In genomic region chr15:38944551-38944950, GRCh38 we compare ENCODE assay signal across 17 cellular contexts.
DNase-seq lines count a peak whose midpoint lies in the region; ATAC-seq, FAIRE-seq and TF ChIP-seq lines count a peak whose summit lies in the region.
"Had no signal": no experiment of that assay in that cellular context is flagged by ENCODE, and none has a peak within 500 bp of the region (broad histone marks: within the 10 kb centered on the region; RNA-seq: fewer than 3 reads in every experiment).

No MANE protein-coding gene starts in this region.

- in situ Hi-C loops in Panc1 (cut with HindIII; ENCODE audit: low pct_unique_long_range_greater_than_20kb, low sequenced_read_pairs): no loop called here

- H3K4me1 ChIP-seq in A549 (peaks cover 8% of the 10 kb centered on the region; the same call in 2 of the 3 replicates), Panc1 (ENCODE audit: control insufficient read depth, insufficient read depth, low read length) (peaks cover 8% of the 10 kb centered on the region; the same call in 1 of the 2 replicates), kidney (ENCODE audit: control insufficient read depth in 1 of 2, insufficient read depth in 1 of 2, low read depth in 1 of 2, low read length in 2 of 2) (peaks cover 13 to 16% of the 10 kb centered on the region in 2 donors), mesenchymal stem cell (ENCODE audit: control insufficient read depth, insufficient read depth, low read depth, low read length) (peaks cover 13% of the 10 kb centered on the region)
- H3K4me1 ChIP-seq: BLaER1 had no signal

- TF ChIP-seq POLR2A in A549 (IDR thresholded peaks at IDR 0.05; ENCODE audit: low read length): no peak

- H3K9ac ChIP-seq in kidney (ENCODE audit: low read length in 2 of 2) (no peak overlapping the region), mesenchymal stem cell (ENCODE audit: low read length) (no peak overlapping the region)
- H3K9ac ChIP-seq: BLaER1 had no signal

- POLR2A ChIA-PET in A549 (lab: Yijun Ruan, JAX): no interaction called here
- POLR2A ChIA-PET in Panc1 (lab: Charles Lee): no interaction called here

- TF ChIP-seq CTCF in A549 (IDR thresholded peaks at IDR 0.05) (no peak), Panc1 (IDR thresholded peaks at IDR 0.05) (no peak), kidney (IDR thresholded peaks at IDR 0.05; ENCODE audit: borderline replicate concordance, extremely low read depth, insufficient read depth) (no peak)

- H3K9me3 ChIP-seq in A549 (no peaks in the 10 kb centered on the region), Panc1 (ENCODE audit: control insufficient read depth, insufficient read depth, low read depth, low read length) (no peaks in the 10 kb centered on the region), kidney (ENCODE audit: control insufficient read depth in 1 of 2, low read length in 2 of 2) (no peaks in the 10 kb centered on the region), mesenchymal stem cell (ENCODE audit: control insufficient read depth, low read length) (no peaks in the 10 kb centered on the region)
- H3K9me3 ChIP-seq: BLaER1, Caco-2 had no signal

- intact Hi-C loops in Panc1 (cut with micrococcal nuclease; ENCODE audit: unreplicated experiment): no loop called here
- intact Hi-C loops in kidney (cut with DNase I): no loop called here

- TF ChIP-seq RAD21 in A549 (conservative IDR thresholded peaks at IDR 0.05 in 1 of 2, IDR thresholded peaks at IDR 0.05 in 1 of 2): no peak

- no peak overlapping the region for H4K91ac ChIP-seq in mesenchymal stem cell (ENCODE audit: low read length)

- BruUV-seq in Panc1 (replicated peaks; lab: Mats Ljungman, UMichigan): no TSS peak

- H3K4ac ChIP-seq in mesenchymal stem cell (ENCODE audit: low read depth in 1 of 2, low read length in 2 of 2): no peak overlapping the region

- FAIRE-seq in A549 (lab: Jason Lieb, UNC): no peak
- FAIRE-seq in kidney (lab: Jason Lieb, UNC): peak; percentile 76
- FAIRE-seq: H1, HepG2, HTR-8/SVneo had no signal

- no peak overlapping the region for H2AFZ ChIP-seq in mesenchymal stem cell (ENCODE audit: low read depth, low read length)

- no peak overlapping the region for H2BK12ac ChIP-seq in mesenchymal stem cell (ENCODE audit: low read length in 2 of 2)

- H4K8ac ChIP-seq in mesenchymal stem cell (ENCODE audit: low read length): no peak overlapping the region

- H3K36me3 ChIP-seq in Panc1 (ENCODE audit: control insufficient read depth, insufficient read depth, low read length) (no peaks in the 10 kb centered on the region), kidney (ENCODE audit: control insufficient read depth in 1 of 2, insufficient read depth in 2 of 2, low read length in 2 of 2) (no peaks in the 10 kb centered on the region), mesenchymal stem cell (ENCODE audit: control insufficient read depth in 1 of 2, insufficient read depth in 2 of 2, low read depth in 1 of 2, low read length in 2 of 2) (no peaks in the 10 kb centered on the region)
- H3K36me3 ChIP-seq: BLaER1 had no signal

- H2BK120ac ChIP-seq in mesenchymal stem cell (ENCODE audit: low read depth, low read length): no peak overlapping the region

- no peak overlapping the region for H3K18ac ChIP-seq in mesenchymal stem cell (ENCODE audit: low read depth in 1 of 2, low read length in 2 of 2)

- no peak overlapping the region for H2AK5ac ChIP-seq in mesenchymal stem cell (ENCODE audit: low read length, severe bottlenecking)

- DNase-seq in A549 (ENCODE audit: low read depth in 1 of 2, low spot score in 1 of 2) (no peak), Panc1 (ENCODE audit: low read depth, low spot score) (no peak), kidney (no peak), mesenchymal stem cell (no peak), NCI-H1417 (lab: John Stamatoyannopoulos, UW) (no peak), DMS53 (lab: John Stamatoyannopoulos, UW) (no peak), cerebellar cortex (ENCODE audit: low spot score) (no peak)
- DNase-seq: AML-193; Caco-2; CD8-positive, alpha-beta memory T cell had no signal

- no peaks in the 10 kb centered on the region for H3K27me3 ChIP-seq in Panc1 (ENCODE audit: control insufficient read depth, insufficient read depth, low read length)
- H3K27me3 ChIP-seq in mesenchymal stem cell (ENCODE audit: control insufficient read depth in 1 of 2, insufficient read depth in 1 of 2, low read length in 2 of 2): peaks cover 0 to 7% of the 10 kb centered on the region in 2 experiments
- H3K27me3 ChIP-seq: BLaER1 had no signal

- H3K27ac ChIP-seq in A549: no peak overlapping the region
- H3K27ac ChIP-seq in Panc1 (ENCODE audit: low read length): peak overlapping the region; percentile 10; the same call in 1 of the 2 replicates
- peak overlapping the region; percentile 41 to 55 for H3K27ac ChIP-seq in kidney (ENCODE audit: low read depth in 2 of 2, low read length in 2 of 2)
- H3K27ac ChIP-seq in mesenchymal stem cell (ENCODE audit: low read length, poor library complexity, severe bottlenecking): peak overlapping the region; percentile 70
- H3K27ac ChIP-seq: 22Rv1, BLaER1 had no signal

- H3K4me3 ChIP-seq in A549: no peak overlapping the region
- no peak overlapping the region for H3K4me3 ChIP-seq in Panc1 (ENCODE audit: low read depth in 2 of 2, low read length in 2 of 2)
- no peak overlapping the region for H3K4me3 ChIP-seq in kidney (ENCODE audit: low read length in 2 of 2)
- H3K4me3 ChIP-seq in mesenchymal stem cell (ENCODE audit: insufficient read depth in 1 of 2, low read depth in 1 of 2, low read length in 2 of 2): no peak overlapping the region
- H3K4me3 ChIP-seq: BLaER1 had no signal

- no peaks in the 10 kb centered on the region for H3K79me1 ChIP-seq in mesenchymal stem cell (replicated peaks; ENCODE audit: low read length, poor library complexity, severe bottlenecking)

- no peak overlapping the region for H3K14ac ChIP-seq in mesenchymal stem cell (ENCODE audit: low read length in 2 of 2)

- no peak for TF ChIP-seq EP300 in A549 (IDR thresholded peaks at IDR 0.05)

- CTCF ChIA-PET in A549 (lab: Yijun Ruan, JAX) (interaction anchor here (1.4 kb wide), 1 partner anchor 128 kb away, joined by 4 read pairs; no protein-coding TSS in a partner anchor), Panc1 (lab: Charles Lee) (no interaction called here)

- H3K4me2 ChIP-seq in A549 (0 out of 3 replicates have a peak overlapping the region, but pooled peaks have one; percentile 4), mesenchymal stem cell (ENCODE audit: low read length, poor library complexity, severe bottlenecking) (no peak overlapping the region)
- H3K4me2 ChIP-seq: BLaER1 had no signal

- no peak overlapping the region for H3K23ac ChIP-seq in mesenchymal stem cell (ENCODE audit: low read length in 2 of 2)

- H2BK5ac ChIP-seq in mesenchymal stem cell (ENCODE audit: low read depth, low read length, poor library complexity, severe bottlenecking): no peak overlapping the region

- H2BK15ac ChIP-seq in mesenchymal stem cell (ENCODE audit: low read depth, poor library complexity, severe bottlenecking): no peak overlapping the region

- ATAC-seq in A549: no peak
- no peak for ATAC-seq in Panc1
- ATAC-seq in HG03135 (IDR thresholded peaks at IDR 0.05; ENCODE audit: unreplicated experiment): no peak
- ATAC-seq: HCT116, HepG2 had no signal

TF ChIP-seq in A549, 52 proteins besides CTCF, POLR2A, EP300 and RAD21:
- TF ChIP-seq KDM5A (IDR thresholded peaks at IDR 0.05) (no peak), HEYL (CRISPR knock-in tag; IDR thresholded peaks at IDR 0.05) (no peak), JUN (IDR thresholded peaks at IDR 0.05) (no peak), BHLHE40 (IDR thresholded peaks at IDR 0.05; ENCODE audit: low read depth, low read length) (no peak), MYC (IDR thresholded peaks at IDR 0.05; ENCODE audit: borderline replicate concordance, low read length) (no peak), CHD2 (IDR thresholded peaks at IDR 0.05; ENCODE audit: low read length, partially characterized antibody) (no peak), CBX8 (IDR thresholded peaks at IDR 0.05) (no peak), JUNB (IDR thresholded peaks at IDR 0.05) (no peak), CHD4 (IDR thresholded peaks at IDR 0.05; ENCODE audit: borderline replicate concordance) (no peak), KDM1A (IDR thresholded peaks at IDR 0.05; ENCODE audit: low read depth) (no peak), ESRRA (IDR thresholded peaks at IDR 0.05; ENCODE audit: borderline replicate concordance, low read length) (no peak)

Comparison
In these comparisons a context has a peak if more than half of its experiments do, and no peak if none do; other contexts are left out.
1. H3K27ac ChIP-seq: peak in Panc1 (single experiment), kidney (2 of 2) and mesenchymal stem cell (single experiment); none in A549 (0 of 2).